Comparison of ENCODE assay signal across 20 cellular contexts in genomic region chr2:11810237-11810977, GRCh38.
DNase-seq lines count a peak whose midpoint lies in the region; ATAC-seq and TF ChIP-seq lines count a peak whose summit lies in the region.
"Had no signal": no experiment of that assay in that cellular context is flagged by ENCODE, and none has a peak within 500 bp of the region (broad histone marks: within the 10 kb centered on the region; RNA-seq: fewer than 3 reads in every experiment).

No MANE protein-coding gene starts in this region.

- peak overlapping the region in 5 of 8 donors; percentile 17 to 76 (median 60) for H3K27ac Mint-ChIP-seq in CD8-positive, alpha-beta memory T cell
- H3K27ac Mint-ChIP-seq in endodermal cell, result no peak overlapping the region
- H3K27ac Mint-ChIP-seq: B cell had no signal

- H3K27me3 Mint-ChIP-seq in CD8-positive, alpha-beta memory T cell, result no peaks in the 10 kb centered on the region
- no peaks in the 10 kb centered on the region for H3K27me3 Mint-ChIP-seq in endodermal cell (ENCODE audit: insufficient read depth)
- H3K27me3 Mint-ChIP-seq: B cell had no signal

- H3K4me1 Mint-ChIP-seq in CD8-positive, alpha-beta memory T cell, result peaks cover 0 to 12% (median 4%) of the 10 kb centered on the region in 3 donors
- H3K4me1 Mint-ChIP-seq in endodermal cell, result no peaks in the 10 kb centered on the region
- H3K4me1 Mint-ChIP-seq: B cell had no signal

- no peak overlapping the region for H3K9ac ChIP-seq in endodermal cell (ENCODE audit: extremely low read depth, low read length, poor library complexity, severe bottlenecking)

- no peak overlapping the region for H3K4me3 ChIP-seq in CD8-positive, alpha-beta memory T cell (ENCODE audit: low read length)
- H3K4me3 ChIP-seq in endodermal cell (ENCODE audit: low read length), result no peak overlapping the region
- H3K4me3 ChIP-seq in gastrocnemius medialis, result no peak overlapping the region
- no peak overlapping the region for H3K4me3 ChIP-seq in suprapubic skin
- H3K4me3 ChIP-seq: MG63 had no signal

- TF ChIP-seq CTCF in endodermal cell (conservative IDR thresholded peaks at IDR 0.05) (no peak), gastrocnemius medialis (IDR thresholded peaks at IDR 0.05 in 4 of 5, conservative IDR thresholded peaks at IDR 0.05 in 1 of 5) (no peak), suprapubic skin (IDR thresholded peaks at IDR 0.05) (no peak)

- no peak overlapping the region for H3K4me3 Mint-ChIP-seq in CD8-positive, alpha-beta memory T cell
- H3K4me3 Mint-ChIP-seq in endodermal cell, result no peak overlapping the region
- H3K4me3 Mint-ChIP-seq: B cell had no signal

- POLR2A ChIA-PET in CD8-positive, alpha-beta memory T cell (lab: Charles Lee), result no interaction called here

- no peak for TF ChIP-seq EP300 in suprapubic skin (IDR thresholded peaks at IDR 0.05)

- TF ChIP-seq POLR2A in gastrocnemius medialis (IDR thresholded peaks at IDR 0.05), result no peak
- no peak for TF ChIP-seq POLR2A in suprapubic skin (IDR thresholded peaks at IDR 0.05)

- WGBS in endodermal cell (ENCODE audit: insufficient coverage in 1 of 2, insufficient read length in 1 of 2), 2 experiments, result 97% methylated on average over 8 to 12 of the region's 12 CpGs
- 94% methylated on average over 12 of the region's 12 CpGs for WGBS in suprapubic skin

- CTCF ChIA-PET in CD8-positive, alpha-beta memory T cell (lab: Charles Lee), result no interaction called here

- H3K27me3 ChIP-seq in CD8-positive, alpha-beta memory T cell (ENCODE audit: insufficient read depth, low read length, poor library complexity, severe bottlenecking), result no peaks in the 10 kb centered on the region
- H3K27me3 ChIP-seq in endodermal cell (ENCODE audit: control insufficient read depth, insufficient read depth, low read length, poor library complexity, severe bottlenecking) (no peaks in the 10 kb centered on the region), gastrocnemius medialis (no peaks in the 10 kb centered on the region), suprapubic skin (no peaks in the 10 kb centered on the region)
- H3K27me3 ChIP-seq: MG63 had no signal

- peak; percentile 35 for DNase-seq in activated CD8-positive, alpha-beta memory T cell treated with anti-CD3 and anti-CD28 coated beads for 24 hours
- DNase-seq in activated CD8-positive, alpha-beta memory T cell treated with anti-CD3 and anti-CD28 coated beads, Interleukin-2, amount 50 U/mL, for 4 hours, result no peak
- no peak for DNase-seq in CD8-positive, alpha-beta memory T cell
- DNase-seq in endodermal cell, result peak; percentile 14
- DNase-seq in gastrocnemius medialis, result peak in 1 of 2 donors; percentile 54
- DNase-seq in suprapubic skin (ENCODE audit: low spot score in 2 of 2), result no peak
- no peak for DNase-seq in hippocampal formation (lab: John Stamatoyannopoulos, UW)
- DNase-seq: Caco-2, DMS153, GF-D8, GOT3, Kasumi-1, NCI-H1048, NCI-H1436, NCI-H1930, NCI-H345, NCI-H524 treated with DMSO at 0.1 percent for 48 hours had no signal

- ATAC-seq in gastrocnemius medialis, result peak; percentile 17 to 63
- no peak for ATAC-seq in HG02870 (IDR thresholded peaks at IDR 0.05; ENCODE audit: unreplicated experiment)

- no peaks in the 10 kb centered on the region for H3K9me3 Mint-ChIP-seq in CD8-positive, alpha-beta memory T cell
- H3K9me3 Mint-ChIP-seq in endodermal cell, result no peaks in the 10 kb centered on the region

- peaks cover 15 to 89% (median 29%) of the 10 kb centered on the region in 3 donors for H3K36me3 Mint-ChIP-seq in CD8-positive, alpha-beta memory T cell
- peaks cover 58% of the 10 kb centered on the region for H3K36me3 Mint-ChIP-seq in endodermal cell (ENCODE audit: low read depth)

- no peaks in the 10 kb centered on the region for H3K4me1 ChIP-seq in CD8-positive, alpha-beta memory T cell (ENCODE audit: insufficient read depth, low read length)
- H3K4me1 ChIP-seq in endodermal cell (ENCODE audit: control insufficient read depth, insufficient read depth, low read length) (no peaks in the 10 kb centered on the region), gastrocnemius medialis (peaks cover 33 to 47% of the 10 kb centered on the region in 2 donors), suprapubic skin (no peaks in the 10 kb centered on the region)
- H3K4me1 ChIP-seq: Caco-2 had no signal

- H3K36me3 ChIP-seq in CD8-positive, alpha-beta memory T cell (ENCODE audit: insufficient read depth, low read length), result peaks cover 32% of the 10 kb centered on the region
- peaks cover 27% of the 10 kb centered on the region for H3K36me3 ChIP-seq in endodermal cell (ENCODE audit: control insufficient read depth, insufficient read depth, low read length)
- H3K36me3 ChIP-seq in gastrocnemius medialis, result peaks cover 2 to 68% of the 10 kb centered on the region in 2 donors
- peaks cover 57% of the 10 kb centered on the region for H3K36me3 ChIP-seq in suprapubic skin

- in situ Hi-C loops in gastrocnemius medialis (cut with MboI; ENCODE audit: low sequenced_read_pairs in 4 of 4), result no loop called here

- H3K9me3 ChIP-seq in CD8-positive, alpha-beta memory T cell (ENCODE audit: low read length), result no peaks in the 10 kb centered on the region
- no peaks in the 10 kb centered on the region for H3K9me3 ChIP-seq in endodermal cell (ENCODE audit: control insufficient read depth, low read length)
- no peaks in the 10 kb centered on the region for H3K9me3 ChIP-seq in gastrocnemius medialis
- H3K9me3 ChIP-seq in suprapubic skin, result no peaks in the 10 kb centered on the region
- H3K9me3 ChIP-seq: Caco-2, MG63 had no signal

- no peak overlapping the region for H3K27ac ChIP-seq in CD8-positive, alpha-beta memory T cell (ENCODE audit: low read depth, low read length)
- H3K27ac ChIP-seq in endodermal cell (ENCODE audit: low read depth, low read length) (no peak overlapping the region), gastrocnemius medialis (peak overlapping the region; percentile 59 to 80 (median 72)), suprapubic skin (no peak overlapping the region)

- intact Hi-C loops in gastrocnemius medialis (cut with DNase I; ENCODE audit: low total_unique reads), result no loop called here

Comparison
In these comparisons a context has a peak if more than half of its experiments do, and no peak if none do; other contexts are left out.
1. DNase-seq: peak in activated CD8-positive, alpha-beta memory T cell treated with anti-CD3 and anti-CD28 coated beads for 24 hours (single experiment) and endodermal cell (single experiment); none in activated CD8-positive, alpha-beta memory T cell treated with anti-CD3 and anti-CD28 coated beads, Interleukin-2, amount 50 U/mL, for 4 hours (single experiment), CD8-positive, alpha-beta memory T cell (0 of 5), suprapubic skin (0 of 2) and hippocampal formation (0 of 2).
2. H3K27ac ChIP-seq: peak in gastrocnemius medialis (4 of 4); none in CD8-positive, alpha-beta memory T cell (single experiment), endodermal cell (single experiment) and suprapubic skin (single experiment).